Comparison of ENCODE assay signal across 1 cellular context in genomic region chr4:108118505-108118904, GRCh38.
TF ChIP-seq lines count a peak whose summit lies in the region.

No MANE protein-coding gene starts in this region.

TF ChIP-seq in HEK293, 187 proteins besides CTCF, POLR2A, EP300 and RAD21 (continued from another document):
- TF ChIP-seq ZBTB7A (tag by site-specific recombination; IDR thresholded peaks at IDR 0.05; ENCODE audit: low read depth) (no peak), ZNF596 (tag by site-specific recombination; IDR thresholded peaks at IDR 0.05) (no peak), ZFHX2 (tag by site-specific recombination; conservative IDR thresholded peaks at IDR 0.05) (no peak), ZBTB8A (tag by site-specific recombination; IDR thresholded peaks at IDR 0.05) (no peak), ZNF362 (tag by site-specific recombination; IDR thresholded peaks at IDR 0.05) (peak; percentile 64; the same call in 1 of the 2 replicates), ZSCAN30 (tag by site-specific recombination; IDR thresholded peaks at IDR 0.05) (no peak), GLIS1 (tag by site-specific recombination; IDR thresholded peaks at IDR 0.05) (peak; percentile 71), ZNF292 (tag by site-specific recombination; IDR thresholded peaks at IDR 0.05; ENCODE audit: borderline replicate concordance, low read depth) (no peak), ZNF629 (tag by site-specific recombination; IDR thresholded peaks at IDR 0.05) (peak; percentile 37; the same call in 1 of the 2 replicates)
- TF ChIP-seq, protein P1, sequence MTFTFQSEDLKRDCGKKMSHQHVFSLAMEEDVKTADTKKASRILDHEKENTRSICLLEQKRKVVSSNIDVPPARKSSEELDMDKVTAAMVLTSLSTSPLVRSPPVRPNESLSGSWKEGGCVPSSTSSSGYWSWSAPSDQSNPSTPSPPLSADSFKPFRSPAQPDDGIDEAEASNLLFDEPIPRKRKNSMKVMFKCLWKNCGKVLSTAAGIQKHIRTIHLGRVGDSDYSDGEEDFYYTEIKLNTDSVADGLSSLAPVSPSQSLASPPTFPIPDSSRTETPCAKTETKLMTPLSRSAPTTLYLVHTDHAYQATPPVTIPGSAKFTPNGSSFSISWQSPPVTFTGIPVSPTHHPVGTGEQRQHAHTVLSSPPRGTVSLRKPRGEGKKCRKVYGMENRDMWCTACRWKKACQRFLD (tag by site-specific recombination; IDR thresholded peaks at IDR 0.05): no peak
- TF ChIP-seq, protein P2, sequence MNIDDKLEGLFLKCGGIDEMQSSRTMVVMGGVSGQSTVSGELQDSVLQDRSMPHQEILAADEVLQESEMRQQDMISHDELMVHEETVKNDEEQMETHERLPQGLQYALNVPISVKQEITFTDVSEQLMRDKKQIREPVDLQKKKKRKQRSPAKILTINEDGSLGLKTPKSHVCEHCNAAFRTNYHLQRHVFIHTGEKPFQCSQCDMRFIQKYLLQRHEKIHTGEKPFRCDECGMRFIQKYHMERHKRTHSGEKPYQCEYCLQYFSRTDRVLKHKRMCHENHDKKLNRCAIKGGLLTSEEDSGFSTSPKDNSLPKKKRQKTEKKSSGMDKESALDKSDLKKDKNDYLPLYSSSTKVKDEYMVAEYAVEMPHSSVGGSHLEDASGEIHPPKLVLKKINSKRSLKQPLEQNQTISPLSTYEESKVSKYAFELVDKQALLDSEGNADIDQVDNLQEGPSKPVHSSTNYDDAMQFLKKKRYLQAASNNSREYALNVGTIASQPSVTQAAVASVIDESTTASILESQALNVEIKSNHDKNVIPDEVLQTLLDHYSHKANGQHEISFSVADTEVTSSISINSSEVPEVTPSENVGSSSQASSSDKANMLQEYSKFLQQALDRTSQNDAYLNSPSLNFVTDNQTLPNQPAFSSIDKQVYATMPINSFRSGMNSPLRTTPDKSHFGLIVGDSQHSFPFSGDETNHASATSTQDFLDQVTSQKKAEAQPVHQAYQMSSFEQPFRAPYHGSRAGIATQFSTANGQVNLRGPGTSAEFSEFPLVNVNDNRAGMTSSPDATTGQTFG (tag by site-specific recombination; IDR thresholded peaks at IDR 0.05; ENCODE audit: borderline replicate concordance): no peak
